ENCODE assay signal across 8 cellular contexts in the genomic region with DNA sequence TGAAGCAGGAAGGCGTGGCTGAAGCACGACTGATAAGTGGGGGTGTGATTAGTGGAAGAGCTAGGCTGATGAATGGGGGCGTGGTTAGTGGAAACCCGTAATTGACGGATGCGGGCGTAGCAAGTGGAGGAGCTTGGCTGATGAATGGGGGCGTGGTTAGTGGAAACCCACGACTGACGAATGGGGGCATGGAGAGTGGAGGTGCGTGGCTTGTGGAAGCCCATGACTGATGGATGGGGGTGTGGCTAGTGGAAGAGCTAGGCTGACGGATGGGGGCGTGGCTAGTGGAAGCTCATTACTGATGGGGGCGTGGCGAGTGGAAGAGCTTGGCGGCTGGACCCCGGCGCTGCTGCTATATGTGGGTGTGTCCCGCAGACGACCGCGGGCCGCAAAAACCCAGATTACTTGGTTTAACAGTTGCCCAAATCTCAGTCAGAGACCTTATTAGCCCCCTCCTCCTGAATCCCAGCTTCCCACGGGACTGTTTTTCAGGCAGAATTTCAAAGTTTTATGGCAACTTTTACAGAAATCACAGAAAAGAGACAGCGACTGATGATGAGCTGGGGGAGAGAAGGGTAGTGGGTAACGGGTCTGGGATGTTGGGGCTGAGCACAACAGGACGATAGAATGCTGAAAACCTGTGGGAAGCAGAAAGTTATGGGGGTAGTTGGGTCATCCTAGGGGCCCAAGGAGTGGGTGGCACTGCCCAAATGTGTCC. TPM values are rescaled to one million over a fixed set of nuclear protein-coding genes. Genes with fewer than 3 reads are reported as not detected.
DNase-seq lines count a peak whose midpoint lies in the region; ATAC-seq and TF ChIP-seq lines count a peak whose summit lies in the region.

No MANE protein-coding gene starts in this region.

- H3K4me3 ChIP-seq in Panc1 (ENCODE audit: low read depth in 2 of 2, low read length in 2 of 2) (peak overlapping the region; percentile 32 to 55), fibroblast of mammary gland (ENCODE audit: control insufficient read depth, low read depth, low read length) (peak overlapping the region; percentile 40)

- H3K27me3 Mint-ChIP-seq in activated T-cell treated with anti-CD3 and anti-CD28 coated beads, Interleukin-2, amount 50 U/mL, for 4 hours (ENCODE audit: low read depth), result peaks cover 62% of the 10 kb centered on the region
- peaks cover 29 to 35% of the 10 kb centered on the region in 2 donors for H3K27me3 Mint-ChIP-seq in natural killer cell (ENCODE audit: low read depth in 2 of 2)

- no peaks in the 10 kb centered on the region for H3K27me3 ChIP-seq in Panc1 (ENCODE audit: control insufficient read depth, insufficient read depth, low read length)

- DNase-seq in EH (ENCODE audit: low read depth) (peak; percentile 100), LHCN-M2 (ENCODE audit: low read depth) (peak; percentile 98), Panc1 (ENCODE audit: low read depth, low spot score) (peak; percentile 48), fibroblast of mammary gland (ENCODE audit: low read depth) (peak; percentile 96), natural killer cell (peak; percentile 49)
- DNase-seq in activated T-cell treated with anti-CD3 and anti-CD28 coated beads, Interleukin-2, amount 50 U/mL, for 4 hours, result peak; percentile 76
- DNase-seq in stimulated activated naive CD4-positive, alpha-beta T cell (lab: John Stamatoyannopoulos, UW), result peak; percentile 63 to 81 (median 76)

- peak overlapping the region; percentile 39; the same call in 1 of the 2 replicates for H3K27ac ChIP-seq in Panc1 (ENCODE audit: low read length)

- intact Hi-C loops in Panc1 (cut with micrococcal nuclease; ENCODE audit: unreplicated experiment), result no loop called here
- intact Hi-C loops in natural killer cell (cut with micrococcal nuclease), result no loop called here

- no peaks in the 10 kb centered on the region for H3K9me3 Mint-ChIP-seq in activated T-cell treated with anti-CD3 and anti-CD28 coated beads, Interleukin-2, amount 50 U/mL, for 4 hours
- no peaks in the 10 kb centered on the region for H3K9me3 Mint-ChIP-seq in natural killer cell

- CTCF ChIA-PET in Panc1 (lab: Charles Lee), result interaction anchor here (0.5 to 1.4 kb wide), 7 partner anchors 9 to 422 kb away, joined by 3 to 8 read pairs (median 4); no protein-coding TSS in a partner anchor

- no peaks in the 10 kb centered on the region for H3K36me3 ChIP-seq in Panc1 (ENCODE audit: control insufficient read depth, insufficient read depth, low read length)

- H3K36me3 Mint-ChIP-seq in activated T-cell treated with anti-CD3 and anti-CD28 coated beads, Interleukin-2, amount 50 U/mL, for 4 hours (ENCODE audit: insufficient read depth), result no peaks in the 10 kb centered on the region
- no peaks in the 10 kb centered on the region for H3K36me3 Mint-ChIP-seq in natural killer cell

- peaks cover 7% of the 10 kb centered on the region for H3K4me1 ChIP-seq in Panc1 (ENCODE audit: control insufficient read depth, insufficient read depth, low read length)

- H3K4me3 Mint-ChIP-seq in activated T-cell treated with anti-CD3 and anti-CD28 coated beads, Interleukin-2, amount 50 U/mL, for 4 hours, result no peak overlapping the region
- H3K4me3 Mint-ChIP-seq in natural killer cell, result no peak overlapping the region

- no TSS peak for BruUV-seq in Panc1 (replicated peaks; lab: Mats Ljungman, UMichigan)

- TF ChIP-seq CTCF in Panc1 (IDR thresholded peaks at IDR 0.05) (no peak), fibroblast of mammary gland (conservative IDR thresholded peaks at IDR 0.05; ENCODE audit: control insufficient read depth, insufficient read depth, low read depth, low read length) (no peak), natural killer cell (IDR thresholded peaks at IDR 0.05) (no peak)

- in situ Hi-C loops in Panc1 (cut with HindIII; ENCODE audit: low pct_unique_long_range_greater_than_20kb, low sequenced_read_pairs), result no loop called here

- H3K27ac Mint-ChIP-seq in natural killer cell, result no peak overlapping the region

- H3K9me3 ChIP-seq in Panc1 (ENCODE audit: control insufficient read depth, insufficient read depth, low read depth, low read length), result no peaks in the 10 kb centered on the region

- POLR2A ChIA-PET in Panc1 (lab: Charles Lee), result interaction anchor here (0.6 kb wide), 1 partner anchor 79 kb away, joined by 5 read pairs; the partner anchor contains the start of gene DHX34

- peaks cover 10% of the 10 kb centered on the region for H3K4me1 Mint-ChIP-seq in activated T-cell treated with anti-CD3 and anti-CD28 coated beads, Interleukin-2, amount 50 U/mL, for 4 hours (ENCODE audit: low read depth)
- H3K4me1 Mint-ChIP-seq in natural killer cell, result peaks cover 5 to 9% of the 10 kb centered on the region in 2 donors

- ATAC-seq in Panc1 (peak; percentile 80), natural killer cell (peak; percentile 79 to 83 (median 79)), GM18861 (IDR thresholded peaks at IDR 0.05; ENCODE audit: unreplicated experiment) (no peak)
- peak; percentile 77 to 83 for ATAC-seq in activated T-cell treated with anti-CD3 and anti-CD28 coated beads, Interleukin-2, amount 50 U/mL, for 4 hours

RNA-seq across cellular contexts. Expression of gene MEIS3, which starts 9.0 kb away (rescaled TPM):
- total RNA-seq in LHCN-M2 (2014; rRNA removed) (6.7 and 7.4 TPM in 2 replicates), Panc1 (2021; ENCODE audit: unreplicated experiment) (11.3 TPM), natural killer cell (not detected)
- 14.0 TPM for polyA plus RNA-seq in LHCN-M2 (2012)
- 20.1 TPM for polyA plus RNA-seq in Panc1 (2012; ENCODE audit: insufficient read length)
- total RNA-seq in activated T-cell treated with anti-CD3 and anti-CD28 coated beads, Interleukin-2, amount 50 U/mL, for 4 hours, result under 1 TPM in 1 of 3 donors, not detected in 2; 0.16 TPM

RNA-seq across cellular contexts. Expression of gene SLC8A2, which starts 43.4 kb away (rescaled TPM):
- total RNA-seq in LHCN-M2 (2014; rRNA removed) (0.06 TPM in 1 of 2 replicates, not detected in the other), Panc1 (2021; ENCODE audit: unreplicated experiment) (0.10 TPM), natural killer cell (under 1 TPM in 1 of 3 donors, not detected in 2; 0.20 TPM)
- 0.01 TPM for polyA plus RNA-seq in LHCN-M2 (2012)
- polyA plus RNA-seq in Panc1 (2012; ENCODE audit: insufficient read length), result 1.2 TPM
- under 1 TPM in 1 of 3 donors, not detected in 2; 0.05 TPM for total RNA-seq in activated T-cell treated with anti-CD3 and anti-CD28 coated beads, Interleukin-2, amount 50 U/mL, for 4 hours

RNA-seq across cellular contexts. Expression of gene KPTN, which starts 55.7 kb away (rescaled TPM):
- 8.4 and 8.5 TPM in 2 replicates for total RNA-seq in LHCN-M2 (2014; rRNA removed)
- 11.0 TPM for polyA plus RNA-seq in LHCN-M2 (2012)
- total RNA-seq in Panc1 (2021; ENCODE audit: unreplicated experiment), result 26.5 TPM
- polyA plus RNA-seq in Panc1 (2012; ENCODE audit: insufficient read length), result 21.9 TPM
- 10 to 100 TPM; 12.3 to 17.4 (median 14.9) TPM for total RNA-seq in activated T-cell treated with anti-CD3 and anti-CD28 coated beads, Interleukin-2, amount 50 U/mL, for 4 hours
- 1 to 10 TPM; 3.0 to 4.2 (median 3.6) TPM for total RNA-seq in natural killer cell

Comparison
In these comparisons a context has a peak if more than half of its experiments do, and no peak if none do; other contexts are left out.
1. DNase-seq: peak in every context shown above with its lines; median percentile 100 in EH; 98 in LHCN-M2; 96 in fibroblast of mammary gland; 76 in stimulated activated naive CD4-positive, alpha-beta T cell; 76 in activated T-cell treated with anti-CD3 and anti-CD28 coated beads, Interleukin-2, amount 50 U/mL, for 4 hours; 49 in natural killer cell; 48 in Panc1.